ENCODE assay signal across 8 cellular contexts in genomic region chr11:94786264-94787126, GRCh38. TPM values are rescaled to one million over a fixed set of nuclear protein-coding genes. Genes with fewer than 3 reads are reported as not detected.
A peak's percentile ranks its signal among the peaks of the same experiment; 100 is the strongest.
DNase-seq lines count a peak whose midpoint lies in the region; ATAC-seq and TF ChIP-seq lines count a peak whose summit lies in the region.

No MANE protein-coding gene starts in this region.

- no peaks in the 10 kb centered on the region for H3K9me3 Mint-ChIP-seq in activated naive CD8-positive, alpha-beta T cell treated with anti-CD3 and anti-CD28 coated beads, Interleukin-2, amount 10 ng/mL, durations not matched to agents 7 days and 5 days
- no peaks in the 10 kb centered on the region for H3K9me3 Mint-ChIP-seq in activated naive CD8-positive, alpha-beta T cell treated with anti-CD3 and anti-CD28 coated beads for 36 hours

- no peak for TF ChIP-seq EP300 in suprapubic skin (IDR thresholded peaks at IDR 0.05)

- H3K4me3 Mint-ChIP-seq in activated naive CD8-positive, alpha-beta T cell treated with anti-CD3 and anti-CD28 coated beads, Interleukin-2, amount 10 ng/mL, durations not matched to agents 7 days and 5 days, result no peak overlapping the region
- H3K4me3 Mint-ChIP-seq in activated naive CD8-positive, alpha-beta T cell treated with anti-CD3 and anti-CD28 coated beads for 36 hours, result no peak overlapping the region

- H3K27me3 Mint-ChIP-seq in activated naive CD8-positive, alpha-beta T cell treated with anti-CD3 and anti-CD28 coated beads, Interleukin-2, amount 10 ng/mL, durations not matched to agents 7 days and 5 days, result peaks cover 7% of the 10 kb centered on the region
- H3K27me3 Mint-ChIP-seq in activated naive CD8-positive, alpha-beta T cell treated with anti-CD3 and anti-CD28 coated beads for 36 hours, result peaks cover 7% of the 10 kb centered on the region

- TF ChIP-seq CTCF in suprapubic skin (IDR thresholded peaks at IDR 0.05), result peak; percentile 43 to 54

- no peaks in the 10 kb centered on the region for H3K27me3 ChIP-seq in suprapubic skin

- no peak for DNase-seq in activated naive CD8-positive, alpha-beta T cell treated with anti-CD3 and anti-CD28 coated beads, Interleukin-2, amount 10 ng/mL, durations not matched to agents 7 days and 5 days
- no peak for DNase-seq in activated naive CD8-positive, alpha-beta T cell treated with anti-CD3 and anti-CD28 coated beads for 36 hours
- DNase-seq in SKM-1 treated with dmso at 0.1 percent for 144 hours (lab: John Stamatoyannopoulos, UW; ENCODE audit: unreplicated experiment), result peak; percentile 51
- DNase-seq in foreskin melanocyte, result peak; percentile 34
- no peak for DNase-seq in suprapubic skin (ENCODE audit: low spot score in 2 of 2)
- DNase-seq in occipital lobe (lab: John Stamatoyannopoulos, UW), result no peak
- DNase-seq in stimulated activated CD8-positive, alpha-beta memory T cell treated with anti-CD3 and anti-CD28 coated beads, Interleukin-4, amount 100 ng/mL, for 48 hours, result no peak

- no peak for TF ChIP-seq POLR2A in suprapubic skin (IDR thresholded peaks at IDR 0.05)

- no peak overlapping the region for H3K27ac Mint-ChIP-seq in activated naive CD8-positive, alpha-beta T cell treated with anti-CD3 and anti-CD28 coated beads, Interleukin-2, amount 10 ng/mL, durations not matched to agents 7 days and 5 days
- no peak overlapping the region for H3K27ac Mint-ChIP-seq in activated naive CD8-positive, alpha-beta T cell treated with anti-CD3 and anti-CD28 coated beads for 36 hours

- H3K4me1 ChIP-seq in suprapubic skin, result peaks cover 80% of the 10 kb centered on the region

- no peak overlapping the region for H3K27ac ChIP-seq in suprapubic skin

- 63% methylated on average over 10 of the region's 10 CpGs for WGBS in suprapubic skin

- H3K36me3 ChIP-seq in suprapubic skin, result no peaks in the 10 kb centered on the region

- H3K9me3 ChIP-seq in suprapubic skin, result no peaks in the 10 kb centered on the region

- H3K4me1 Mint-ChIP-seq in activated naive CD8-positive, alpha-beta T cell treated with anti-CD3 and anti-CD28 coated beads, Interleukin-2, amount 10 ng/mL, durations not matched to agents 7 days and 5 days, result peaks cover 6% of the 10 kb centered on the region
- H3K4me1 Mint-ChIP-seq in activated naive CD8-positive, alpha-beta T cell treated with anti-CD3 and anti-CD28 coated beads for 36 hours, result no peaks in the 10 kb centered on the region

- H3K36me3 Mint-ChIP-seq in activated naive CD8-positive, alpha-beta T cell treated with anti-CD3 and anti-CD28 coated beads, Interleukin-2, amount 10 ng/mL, durations not matched to agents 7 days and 5 days, result no peaks in the 10 kb centered on the region
- H3K36me3 Mint-ChIP-seq in activated naive CD8-positive, alpha-beta T cell treated with anti-CD3 and anti-CD28 coated beads for 36 hours, result no peaks in the 10 kb centered on the region

- no peak overlapping the region for H3K4me3 ChIP-seq in suprapubic skin

- POLR2A ChIA-PET in activated naive CD8-positive, alpha-beta T cell treated with anti-CD3 and anti-CD28 coated beads, Interleukin-2, amount 10 ng/mL, durations not matched to agents 7 days and 5 days (lab: Charles Lee), result no interaction called here

- ATAC-seq in activated naive CD8-positive, alpha-beta T cell treated with anti-CD3 and anti-CD28 coated beads, Interleukin-2, amount 10 ng/mL, durations not matched to agents 7 days and 5 days (ENCODE audit: low read depth), result peak; percentile 52
- ATAC-seq in HG02938 (IDR thresholded peaks at IDR 0.05; ENCODE audit: unreplicated experiment), result peak; percentile 67

RNA-seq across cellular contexts. Expression of gene AMOTL1, which starts 18.3 kb away (rescaled TPM):
- 1 to 10 TPM; 4.4 to 4.8 TPM for total RNA-seq in activated naive CD8-positive, alpha-beta T cell treated with anti-CD3 and anti-CD28 coated beads, Interleukin-2, amount 10 ng/mL, durations not matched to agents 7 days and 5 days
- total RNA-seq in activated naive CD8-positive, alpha-beta T cell treated with anti-CD3 and anti-CD28 coated beads for 36 hours, result 1 to 10 TPM; 1.0 to 1.3 TPM
- total RNA-seq in suprapubic skin (10 to 100 TPM; 69.7 to 86.9 (median 79.4) TPM), occipital lobe (34.6 TPM)

Comparison
In these comparisons a context has a peak if more than half of its experiments do, and no peak if none do; other contexts are left out.
1. DNase-seq: peak in SKM-1 treated with dmso at 0.1 percent for 144 hours (single experiment) and foreskin melanocyte (single experiment); none in activated naive CD8-positive, alpha-beta T cell treated with anti-CD3 and anti-CD28 coated beads, Interleukin-2, amount 10 ng/mL, durations not matched to agents 7 days and 5 days (single experiment), activated naive CD8-positive, alpha-beta T cell treated with anti-CD3 and anti-CD28 coated beads for 36 hours (single experiment), suprapubic skin (0 of 2), occipital lobe (single experiment) and stimulated activated CD8-positive, alpha-beta memory T cell treated with anti-CD3 and anti-CD28 coated beads, Interleukin-4, amount 100 ng/mL, for 48 hours (single experiment).